In genomic region chr4:139834210-139834609, GRCh38 we compare ENCODE assay signal across 17 cellular contexts.
"Had no signal": no experiment of that assay in that cellular context is flagged by ENCODE, and none has a peak within 500 bp of the region (broad histone marks: within the 10 kb centered on the region; RNA-seq: fewer than 3 reads in every experiment).

No MANE protein-coding gene starts in this region.

- H3K36me3 ChIP-seq: colonic mucosa, heart right ventricle, right lobe of liver, tibial artery, vagina had no signal

- H3K27ac Mint-ChIP-seq: activated CD4-positive, alpha-beta T cell treated with anti-CD3 and anti-CD28 coated beads, Interleukin-2, amount 10 ng/mL, durations not matched to agents 24 days and 14 days; activated naive CD4-positive, alpha-beta T cell treated with anti-CD3 and anti-CD28 coated beads, Interleukin-2, amount 10 ng/mL, durations not matched to agents 7 days and 5 days; activated T-helper 17 cell treated with anti-CD3 and anti-CD28 coated beads, Interleukin-2, amount 50 U/mL, for 72 hours; naive B cell; stimulated activated effector memory CD8-positive, alpha-beta T cell treated with anti-CD3 and anti-CD28 coated beads, Interleukin-12 subunit alpha, Interleukin-12 subunit beta, amount 100 ng/mL, for 72 hours had no signal

- H3K9me3 Mint-ChIP-seq: activated CD4-positive, alpha-beta T cell treated with anti-CD3 and anti-CD28 coated beads, Interleukin-2, amount 10 ng/mL, durations not matched to agents 24 days and 14 days; activated naive CD4-positive, alpha-beta T cell treated with anti-CD3 and anti-CD28 coated beads, Interleukin-2, amount 10 ng/mL, durations not matched to agents 7 days and 5 days; activated T-helper 17 cell treated with anti-CD3 and anti-CD28 coated beads, Interleukin-2, amount 50 U/mL, for 72 hours; naive B cell; stimulated activated effector memory CD8-positive, alpha-beta T cell treated with anti-CD3 and anti-CD28 coated beads, Interleukin-12 subunit alpha, Interleukin-12 subunit beta, amount 100 ng/mL, for 72 hours had no signal

- H3K4me3 Mint-ChIP-seq: activated CD4-positive, alpha-beta T cell treated with anti-CD3 and anti-CD28 coated beads, Interleukin-2, amount 10 ng/mL, durations not matched to agents 24 days and 14 days; activated naive CD4-positive, alpha-beta T cell treated with anti-CD3 and anti-CD28 coated beads, Interleukin-2, amount 10 ng/mL, durations not matched to agents 7 days and 5 days; activated T-helper 17 cell treated with anti-CD3 and anti-CD28 coated beads, Interleukin-2, amount 50 U/mL, for 72 hours; naive B cell; stimulated activated effector memory CD8-positive, alpha-beta T cell treated with anti-CD3 and anti-CD28 coated beads, Interleukin-12 subunit alpha, Interleukin-12 subunit beta, amount 100 ng/mL, for 72 hours had no signal

- H3K27me3 ChIP-seq: colonic mucosa, heart right ventricle, right lobe of liver, tibial artery, vagina had no signal

- ATAC-seq: activated T-helper 17 cell treated with anti-CD3 and anti-CD28 coated beads, Interleukin-2, amount 50 U/mL, for 72 hours; heart right ventricle; psoas muscle; stimulated activated effector memory CD8-positive, alpha-beta T cell treated with anti-CD3 and anti-CD28 coated beads, Interleukin-12 subunit alpha, Interleukin-12 subunit beta, amount 100 ng/mL, for 72 hours had no signal

- FAIRE-seq: kidney had no signal

- H3K27ac ChIP-seq: colonic mucosa, heart right ventricle, psoas muscle, right lobe of liver, tibial artery, vagina had no signal

- H3K27me3 Mint-ChIP-seq: activated naive CD4-positive, alpha-beta T cell treated with anti-CD3 and anti-CD28 coated beads, Interleukin-2, amount 10 ng/mL, durations not matched to agents 7 days and 5 days had no signal

- H3K36me3 Mint-ChIP-seq: activated naive CD4-positive, alpha-beta T cell treated with anti-CD3 and anti-CD28 coated beads, Interleukin-2, amount 10 ng/mL, durations not matched to agents 7 days and 5 days; stimulated activated effector memory CD8-positive, alpha-beta T cell treated with anti-CD3 and anti-CD28 coated beads, Interleukin-12 subunit alpha, Interleukin-12 subunit beta, amount 100 ng/mL, for 72 hours had no signal

- DNase-seq: activated CD4-positive, alpha-beta T cell treated with anti-CD3 and anti-CD28 coated beads, Interleukin-2, amount 10 ng/mL, durations not matched to agents 24 days and 14 days; activated naive CD4-positive, alpha-beta T cell treated with anti-CD3 and anti-CD28 coated beads, Interleukin-2, amount 10 ng/mL, durations not matched to agents 7 days and 5 days; caudate nucleus; colonic mucosa; effector CD4-positive, alpha-beta T cell; foreskin melanocyte; heart right ventricle; kidney; naive B cell; occipital lobe; psoas muscle; right lobe of liver; T1000; tibial artery had no signal

- H3K4me3 ChIP-seq: colonic mucosa, heart right ventricle, psoas muscle, right lobe of liver, tibial artery, vagina had no signal

- H3K4me1 Mint-ChIP-seq: activated CD4-positive, alpha-beta T cell treated with anti-CD3 and anti-CD28 coated beads, Interleukin-2, amount 10 ng/mL, durations not matched to agents 24 days and 14 days; activated naive CD4-positive, alpha-beta T cell treated with anti-CD3 and anti-CD28 coated beads, Interleukin-2, amount 10 ng/mL, durations not matched to agents 7 days and 5 days; activated T-helper 17 cell treated with anti-CD3 and anti-CD28 coated beads, Interleukin-2, amount 50 U/mL, for 72 hours; stimulated activated effector memory CD8-positive, alpha-beta T cell treated with anti-CD3 and anti-CD28 coated beads, Interleukin-12 subunit alpha, Interleukin-12 subunit beta, amount 100 ng/mL, for 72 hours had no signal

- H3K4me1 ChIP-seq: colonic mucosa, psoas muscle, tibial artery, vagina had no signal

- H3K9me3 ChIP-seq: colonic mucosa, heart right ventricle, psoas muscle, right lobe of liver, tibial artery, vagina had no signal
